Comparison of ENCODE assay signal across 18 cellular contexts in genomic region chr12:57579677-57580465, GRCh38. TPM values are rescaled to one million over a fixed set of nuclear protein-coding genes. Genes with fewer than 3 reads are reported as not detected.
"Had no signal": no experiment of that assay in that cellular context is flagged by ENCODE, and none has a peak within 500 bp of the region (broad histone marks: within the 10 kb centered on the region; RNA-seq: fewer than 3 reads in every experiment).

No MANE protein-coding gene starts in this region.

- H3K36me3 ChIP-seq: heart left ventricle, left lung, suprapubic skin had no signal

- DNase-seq: activated CD4-positive, alpha-beta memory T cell treated with anti-CD3 and anti-CD28 coated beads for 36 hours; activated gamma-delta T cell treated with Interleukin-2 at 50 U/mL for 16 hours; activated naive CD8-positive, alpha-beta T cell treated with anti-CD3 and anti-CD28 coated beads, Interleukin-2, amount 10 ng/mL, durations not matched to agents 7 days and 5 days; activated T-cell treated with anti-CD3 and anti-CD28 coated beads, Interleukin-2, amount 50 U/mL, for 48 hours; effector CD4-positive, alpha-beta T cell; heart left ventricle; left lung; nephron progenitor cell; stimulated activated naive CD4-positive, alpha-beta T cell treated with Interleukin-2 at 50 U/mL for 16 hours; T-helper 9 cell had no signal

- H3K4me3 ChIP-seq: ascending aorta, heart left ventricle, left lung, suprapubic skin had no signal

- ATAC-seq: heart left ventricle, left lung, sciatic nerve had no signal

- H3K27me3 ChIP-seq: ascending aorta had no signal

- FAIRE-seq: bronchial epithelial cell, colon, endothelial cell of umbilical vein, frontal cortex had no signal

- H3K4me1 ChIP-seq: ascending aorta, suprapubic skin had no signal

- H3K27ac ChIP-seq: ascending aorta, heart left ventricle, left lung, suprapubic skin, VCaP had no signal

- H3K9me3 ChIP-seq: ascending aorta, heart left ventricle, left lung, suprapubic skin had no signal

RNA-seq across cellular contexts. Expression of gene KIF5A, which starts 30.0 kb away (rescaled TPM):
- total RNA-seq: ascending aorta had no signal
